In genomic region chr14:45361727-45362126, GRCh38 we compare ENCODE assay signal across 22 cellular contexts.
DNase-seq lines count a peak whose midpoint lies in the region; ATAC-seq, FAIRE-seq and TF ChIP-seq lines count a peak whose summit lies in the region.
"Had no signal": no experiment of that assay in that cellular context is flagged by ENCODE, and none has a peak within 500 bp of the region (broad histone marks: within the 10 kb centered on the region; RNA-seq: fewer than 3 reads in every experiment).

No MANE protein-coding gene starts in this region.

- H3K4me3 Mint-ChIP-seq in MCF 10A (ENCODE audit: unreplicated experiment) = no peak overlapping the region
- H3K4me3 Mint-ChIP-seq: CD4-positive, alpha-beta T cell; GM23338; IgD-negative memory B cell had no signal

- no peak overlapping the region for H2AFZ ChIP-seq in mammary epithelial cell (ENCODE audit: low read depth, low read length)
- H2AFZ ChIP-seq: GM23338 had no signal

- CTCF ChIA-PET in MCF 10A (lab: Yijun Ruan, JAX) = interaction anchor here (0.7 kb wide), 1 partner anchor 25 kb away, joined by 3 read pairs; no protein-coding TSS in a partner anchor
- CTCF ChIA-PET in mammary epithelial cell (lab: Charles Lee; ENCODE audit: low non-redundant PET) = no interaction called here

- H3K36me3 Mint-ChIP-seq in MCF 10A (ENCODE audit: insufficient read depth, unreplicated experiment) = no peaks in the 10 kb centered on the region
- H3K36me3 Mint-ChIP-seq: IgD-negative memory B cell had no signal

- H3K9ac ChIP-seq in mammary epithelial cell (ENCODE audit: insufficient read depth, low read length) = no peak overlapping the region
- H3K9ac ChIP-seq in kidney (ENCODE audit: low read length in 2 of 2) = no peak overlapping the region

- no peak for TF ChIP-seq EP300 in upper lobe of left lung (IDR thresholded peaks at IDR 0.05)

- DNase-seq in MCF 10A (ENCODE audit: unreplicated experiment) (peak; percentile 45), mammary epithelial cell (no peak), RWPE2 (ENCODE audit: low spot score) (no peak), foreskin keratinocyte (peak; percentile 10 to 40), kidney (no peak), Peyer's patch (no peak), upper lobe of left lung (no peak)
- DNase-seq: AML-193; CD4-positive, alpha-beta T cell; DMS153; DMS79 treated with DMSO at 0.1 percent for 48 hours; HCEC 1CT had no signal

- H3K79me2 ChIP-seq in mammary epithelial cell (ENCODE audit: insufficient read depth, low read length) = no peaks in the 10 kb centered on the region

- H3K27ac ChIP-seq in mammary epithelial cell (ENCODE audit: insufficient read depth, low read depth, low read length) (no peak overlapping the region), RWPE2 (ENCODE audit: poor library complexity, severe bottlenecking) (no peak overlapping the region), foreskin keratinocyte (no peak overlapping the region), kidney (ENCODE audit: low read depth in 2 of 2, low read length in 2 of 2) (no peak overlapping the region), Peyer's patch (no peak overlapping the region), upper lobe of left lung (no peak overlapping the region)
- H3K27ac ChIP-seq: 22Rv1, A549, C4-2B had no signal

- 88% methylated on average over 2 of the region's 2 CpGs for WGBS in mammary epithelial cell (ENCODE audit: low coverage, missing lambda C conversion rate)
- WGBS in upper lobe of left lung, 2 donors = 71 to 81% methylated on average over 2 of the region's 2 CpGs

- in situ Hi-C loops in mammary epithelial cell (cut with MboI; ENCODE audit: low sequenced_read_pairs in 2 of 2) = no loop called here

- no peaks in the 10 kb centered on the region for H3K36me3 ChIP-seq in mammary epithelial cell (ENCODE audit: insufficient read depth, low read length)
- no peaks in the 10 kb centered on the region for H3K36me3 ChIP-seq in RWPE2 (ENCODE audit: low read depth)
- H3K36me3 ChIP-seq in kidney (ENCODE audit: control insufficient read depth in 1 of 2, insufficient read depth in 2 of 2, low read length in 2 of 2) = no peaks in the 10 kb centered on the region
- H3K36me3 ChIP-seq in Peyer's patch = no peaks in the 10 kb centered on the region
- H3K36me3 ChIP-seq in upper lobe of left lung = no peaks in the 10 kb centered on the region

- intact Hi-C loops in MCF 10A (cut with micrococcal nuclease) = no loop called here
- intact Hi-C loops in mammary epithelial cell (cut with micrococcal nuclease) = loop anchor here (5.0 kb wide), 1 partner anchor 166 kb away; no protein-coding TSS in a partner anchor
- intact Hi-C loops in kidney (cut with DNase I) = no loop called here

- ATAC-seq in RWPE2 (ENCODE audit: low read depth) = peak; percentile 70
- no peak for ATAC-seq in foreskin keratinocyte
- ATAC-seq in upper lobe of left lung (ENCODE audit: low FRiP score in 2 of 2) = no peak
- ATAC-seq: A549, GM23338, HepG2 had no signal

- TF ChIP-seq CTCF in MCF 10A (IDR thresholded peaks at IDR 0.05; ENCODE audit: unreplicated experiment) = no peak
- TF ChIP-seq CTCF in mammary epithelial cell (conservative IDR thresholded peaks at IDR 0.05 in 1 of 2, IDR thresholded peaks at IDR 0.05 in 1 of 2; ENCODE audit: extremely low read depth in 1 of 2, insufficient read depth in 1 of 2, low read depth in 1 of 2, low read length in 2 of 2) = no peak
- no peak for TF ChIP-seq CTCF in RWPE2 (IDR thresholded peaks at IDR 0.05; ENCODE audit: poor library complexity, severe bottlenecking)
- no peak for TF ChIP-seq CTCF in foreskin keratinocyte (conservative IDR thresholded peaks at IDR 0.05)
- TF ChIP-seq CTCF in kidney (IDR thresholded peaks at IDR 0.05; ENCODE audit: borderline replicate concordance, extremely low read depth, insufficient read depth) = no peak
- no peak for TF ChIP-seq CTCF in Peyer's patch (IDR thresholded peaks at IDR 0.05)
- no peak for TF ChIP-seq CTCF in upper lobe of left lung (IDR thresholded peaks at IDR 0.05)

- H3K4me3 ChIP-seq in mammary epithelial cell (replicated peaks in 1 of 3; ENCODE audit: insufficient read depth in 1 of 3, low read depth in 2 of 3, low read length in 3 of 3) (no peak overlapping the region), RWPE2 (ENCODE audit: severe bottlenecking) (no peak overlapping the region), kidney (ENCODE audit: low read length in 2 of 2) (no peak overlapping the region), Peyer's patch (no peak overlapping the region), upper lobe of left lung (no peak overlapping the region)
- H3K4me3 ChIP-seq: A549, GM23338 had no signal

- H3K27me3 ChIP-seq in mammary epithelial cell (ENCODE audit: insufficient read depth, low read length) (no peaks in the 10 kb centered on the region), RWPE2 (ENCODE audit: insufficient read depth, poor library complexity, severe bottlenecking) (no peaks in the 10 kb centered on the region), foreskin keratinocyte (no peaks in the 10 kb centered on the region), Peyer's patch (no peaks in the 10 kb centered on the region), upper lobe of left lung (no peaks in the 10 kb centered on the region)

- TF ChIP-seq POLR2A in Peyer's patch (IDR thresholded peaks at IDR 0.05) (no peak), upper lobe of left lung (IDR thresholded peaks at IDR 0.05) (no peak)

- no peaks in the 10 kb centered on the region for H3K4me1 ChIP-seq in mammary epithelial cell (ENCODE audit: insufficient read depth, low read length)
- H3K4me1 ChIP-seq in RWPE2 (ENCODE audit: insufficient read depth, poor library complexity, severe bottlenecking) = no peaks in the 10 kb centered on the region
- no peaks in the 10 kb centered on the region for H3K4me1 ChIP-seq in foreskin keratinocyte
- no peaks in the 10 kb centered on the region for H3K4me1 ChIP-seq in kidney (ENCODE audit: control insufficient read depth in 1 of 2, insufficient read depth in 1 of 2, low read depth in 1 of 2, low read length in 2 of 2)
- no peaks in the 10 kb centered on the region for H3K4me1 ChIP-seq in Peyer's patch
- H3K4me1 ChIP-seq in upper lobe of left lung = no peaks in the 10 kb centered on the region
- H3K4me1 ChIP-seq: A549 had no signal

- H3K27ac Mint-ChIP-seq in MCF 10A (ENCODE audit: low read depth, unreplicated experiment) = no peak overlapping the region
- H3K27ac Mint-ChIP-seq: CD4-positive, alpha-beta T cell; GM23338; IgD-negative memory B cell had no signal

- no peak overlapping the region for H3K4me2 ChIP-seq in mammary epithelial cell (ENCODE audit: insufficient read depth, low read depth, low read length)
- H3K4me2 ChIP-seq: A549, GM23338 had no signal

- H3K27me3 Mint-ChIP-seq in MCF 10A (ENCODE audit: insufficient read depth, unreplicated experiment) = no peaks in the 10 kb centered on the region
- H3K27me3 Mint-ChIP-seq: CD4-positive, alpha-beta T cell; IgD-negative memory B cell had no signal

- POLR2A ChIA-PET in MCF 10A (lab: Yijun Ruan, JAX) = no interaction called here

- no peaks in the 10 kb centered on the region for H3K9me3 Mint-ChIP-seq in MCF 10A (ENCODE audit: unreplicated experiment)
- H3K9me3 Mint-ChIP-seq: CD4-positive, alpha-beta T cell; GM23338 had no signal

- dilution Hi-C loops in mammary epithelial cell (cut with HindIII; ENCODE audit: low sequenced_read_pairs) = no loop called here

- no peaks in the 10 kb centered on the region for H3K9me3 ChIP-seq in mammary epithelial cell (replicated peaks; ENCODE audit: insufficient read depth, low read length)
- H3K9me3 ChIP-seq in RWPE2 (ENCODE audit: severe bottlenecking) = no peaks in the 10 kb centered on the region
- no peaks in the 10 kb centered on the region for H3K9me3 ChIP-seq in kidney (ENCODE audit: control insufficient read depth in 1 of 2, low read length in 2 of 2)
- no peaks in the 10 kb centered on the region for H3K9me3 ChIP-seq in Peyer's patch
- no peaks in the 10 kb centered on the region for H3K9me3 ChIP-seq in upper lobe of left lung
- H3K9me3 ChIP-seq: A549 had no signal

- no peaks in the 10 kb centered on the region for H4K20me1 ChIP-seq in mammary epithelial cell (ENCODE audit: insufficient read depth, low read length)

- H3K4me1 Mint-ChIP-seq in MCF 10A (ENCODE audit: insufficient read depth, unreplicated experiment) = peaks cover 16% of the 10 kb centered on the region
- H3K4me1 Mint-ChIP-seq: IgD-negative memory B cell had no signal

- FAIRE-seq in kidney (lab: Jason Lieb, UNC) = no peak
- FAIRE-seq: A549, G401.6, GM12891, GM19239, H54, HepG2 had no signal

- no TSS peak for BruUV-seq in MCF 10A (replicated peaks; lab: Mats Ljungman, UMichigan)
- BruUV-seq in mammary epithelial cell (replicated peaks; lab: Mats Ljungman, UMichigan) = no TSS peak

Comparison
In these comparisons a context has a peak if more than half of its experiments do, and no peak if none do; other contexts are left out.
1. DNase-seq: peak in MCF 10A (single experiment) and foreskin keratinocyte (2 of 2); none in mammary epithelial cell (single experiment), RWPE2 (single experiment), kidney (single experiment), Peyer's patch (0 of 3) and upper lobe of left lung (0 of 2).